Comparison of ENCODE assay signal across 8 cellular contexts in genomic region chr11:124673333-124674167, GRCh38. TPM values are rescaled to one million over a fixed set of nuclear protein-coding genes. Genes with fewer than 3 reads are reported as not detected.
DNase-seq lines count a peak whose midpoint lies in the region; ATAC-seq lines count a peak whose summit lies in the region.

Gene SIAE (minus strand): TSS chr11:124673739. CDS start chr11:124673708, 31 bp downstream.
Gene SPA17 (plus strand): TSS chr11:124673904. CDS start chr11:124675265, 1,361 bp downstream.

- ATAC-seq in GM18907 (IDR thresholded peaks at IDR 0.05; ENCODE audit: unreplicated experiment) (peak; percentile 91), HG03139 (IDR thresholded peaks at IDR 0.05; ENCODE audit: unreplicated experiment) (peak; percentile 78)

- DNase-seq in AG08396 (ENCODE audit: low spot score) (peak; percentile 96), NCI-H446 (lab: John Stamatoyannopoulos, UW) (peak; percentile 59 to 87), cerebellum (ENCODE audit: low spot score) (peak; percentile 95), islet precursor cell (peak; percentile 98)
- DNase-seq in activated CD4-positive, alpha-beta T cell treated with anti-CD3 and anti-CD28 coated beads for 1 hour: peak; percentile 72
- peak; percentile 83 for DNase-seq in stimulated activated CD4-positive, alpha-beta T cell treated with anti-CD3 and anti-CD28 coated beads, Interleukin-12 subunit alpha, Interleukin-12 subunit beta, amount 100 ng/mL, for 4 hours

RNA-seq across cellular contexts. Expression of gene SIAE, which starts in this region (rescaled TPM):
- total RNA-seq in cerebellum: 8.0 TPM

RNA-seq across cellular contexts. Expression of gene SPA17, which starts in this region (rescaled TPM):
- 4.5 TPM for total RNA-seq in cerebellum

Comparison
In these comparisons a context has a peak if more than half of its experiments do, and no peak if none do; other contexts are left out.
1. Peak in every context shown above with its lines: DNase-seq and ATAC-seq.